In genomic region chr15:67884514-67885225, GRCh38 we compare ENCODE assay signal across 8 cellular contexts. TPM values are rescaled to one million over a fixed set of nuclear protein-coding genes. Genes with fewer than 3 reads are reported as not detected.
A peak's percentile ranks its signal among the peaks of the same experiment; 100 is the strongest.
DNase-seq lines count a peak whose midpoint lies in the region; ATAC-seq, FAIRE-seq and TF ChIP-seq lines count a peak whose summit lies in the region.

No MANE protein-coding gene starts in this region.

- DNase-seq in GM12892 (ENCODE audit: insufficient read length) (peak; percentile 38), NCI-H510A treated with DMSO at 0.1 percent for 48 hours (lab: John Stamatoyannopoulos, UW) (peak; percentile 8), memory B cell (ENCODE audit: low spot score in 2 of 2) (peak in 1 of 2 donors; percentile 37)
- peak; percentile 76 for DNase-seq in activated CD8-positive, alpha-beta memory T cell treated with anti-CD3 and anti-CD28 coated beads for 24 hours
- DNase-seq in stimulated activated CD4-positive, alpha-beta T cell treated with anti-CD3 and anti-CD28 coated beads, TNF-alpha, amount 100 ng/mL, for 4 hours (ENCODE audit: low read depth in 3 of 3): peak; percentile 37 to 56 (median 50)

- peaks cover 6% of the 10 kb centered on the region for H3K4me1 Mint-ChIP-seq in memory B cell

- no peaks in the 10 kb centered on the region for H3K27me3 ChIP-seq in endocrine pancreas (ENCODE audit: control insufficient read depth, insufficient read depth, low read length)

- H3K4me1 ChIP-seq in endocrine pancreas (ENCODE audit: control insufficient read depth, insufficient read depth, low read length): no peaks in the 10 kb centered on the region

- ATAC-seq in memory B cell (ENCODE audit: low read depth) (peak; percentile 69), HG03432 (IDR thresholded peaks at IDR 0.05; ENCODE audit: unreplicated experiment) (no peak), GM21515 (IDR thresholded peaks at IDR 0.05; ENCODE audit: unreplicated experiment) (no peak)

- H3K27me3 Mint-ChIP-seq in memory B cell: peaks cover 20% of the 10 kb centered on the region

- peak overlapping the region; percentile 44 for H3K4me3 ChIP-seq in endocrine pancreas (ENCODE audit: control insufficient read depth, insufficient read depth, low read length)

- no peaks in the 10 kb centered on the region for H3K36me3 ChIP-seq in endocrine pancreas (ENCODE audit: control insufficient read depth, insufficient read depth, low read length)

- H3K27ac Mint-ChIP-seq in memory B cell: no peak overlapping the region

- H3K9ac ChIP-seq in endocrine pancreas (ENCODE audit: control insufficient read depth, insufficient read depth, low read length): peak overlapping the region; percentile 44

- H3K9me3 ChIP-seq in endocrine pancreas (ENCODE audit: control insufficient read depth, low read length): no peaks in the 10 kb centered on the region

- FAIRE-seq in GM12892 (lab: Jason Lieb, UNC): no peak

- peak overlapping the region; percentile 50 for H3K4me3 Mint-ChIP-seq in memory B cell

- peaks cover under 1% of the 10 kb centered on the region for H3K9me3 Mint-ChIP-seq in memory B cell

- TF ChIP-seq POLR2A in GM12892 (IDR thresholded peaks at IDR 0.05; ENCODE audit: low read depth, low read length): no peak

- H3K36me3 Mint-ChIP-seq in memory B cell: no peaks in the 10 kb centered on the region

RNA-seq across cellular contexts. Expression of gene RNU6-1, which starts 44.8 kb away (rescaled TPM):
- not detected for polyA plus RNA-seq in GM12892 (2012; ENCODE audit: missing spikeins)

RNA-seq across cellular contexts. Expression of gene SKOR1, which starts 59.4 kb away (rescaled TPM):
- not detected for polyA plus RNA-seq in GM12892 (2012; ENCODE audit: missing spikeins)
